ENCODE assay signal across 1 cellular context in the genomic region with DNA sequence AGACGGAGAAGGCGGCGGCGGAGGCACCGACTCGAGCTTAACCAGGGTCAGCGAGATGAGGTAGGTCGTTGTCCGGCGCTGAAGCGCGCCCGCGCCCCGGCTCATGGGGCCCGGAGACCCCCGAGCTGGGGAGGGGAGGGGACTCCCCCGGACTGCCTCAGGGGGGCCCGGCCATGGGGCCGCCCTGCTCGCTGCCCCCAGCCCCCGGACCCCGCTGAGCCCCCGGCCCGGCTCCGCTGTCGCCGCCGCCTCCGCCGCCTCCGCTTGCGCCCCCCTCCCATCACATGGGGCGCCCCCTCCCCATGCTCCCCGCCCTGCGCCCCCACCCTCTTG.
TF ChIP-seq lines count a peak whose summit lies in the region.

No MANE protein-coding gene starts in this region.

TF ChIP-seq in HepG2, 621 proteins besides CTCF, POLR2A, EP300 and RAD21:
- no peak for TF ChIP-seq IRX3 (CRISPR knock-in tag; IDR thresholded peaks at IDR 0.05; ENCODE audit: borderline replicate concordance, low read depth)
- TF ChIP-seq RAD51 (IDR thresholded peaks at IDR 0.05; ENCODE audit: borderline replicate concordance) = no peak
- TF ChIP-seq ZNF615 (CRISPR knock-in tag; IDR thresholded peaks at IDR 0.05; ENCODE audit: borderline replicate concordance) = no peak
- TF ChIP-seq, protein P1, sequence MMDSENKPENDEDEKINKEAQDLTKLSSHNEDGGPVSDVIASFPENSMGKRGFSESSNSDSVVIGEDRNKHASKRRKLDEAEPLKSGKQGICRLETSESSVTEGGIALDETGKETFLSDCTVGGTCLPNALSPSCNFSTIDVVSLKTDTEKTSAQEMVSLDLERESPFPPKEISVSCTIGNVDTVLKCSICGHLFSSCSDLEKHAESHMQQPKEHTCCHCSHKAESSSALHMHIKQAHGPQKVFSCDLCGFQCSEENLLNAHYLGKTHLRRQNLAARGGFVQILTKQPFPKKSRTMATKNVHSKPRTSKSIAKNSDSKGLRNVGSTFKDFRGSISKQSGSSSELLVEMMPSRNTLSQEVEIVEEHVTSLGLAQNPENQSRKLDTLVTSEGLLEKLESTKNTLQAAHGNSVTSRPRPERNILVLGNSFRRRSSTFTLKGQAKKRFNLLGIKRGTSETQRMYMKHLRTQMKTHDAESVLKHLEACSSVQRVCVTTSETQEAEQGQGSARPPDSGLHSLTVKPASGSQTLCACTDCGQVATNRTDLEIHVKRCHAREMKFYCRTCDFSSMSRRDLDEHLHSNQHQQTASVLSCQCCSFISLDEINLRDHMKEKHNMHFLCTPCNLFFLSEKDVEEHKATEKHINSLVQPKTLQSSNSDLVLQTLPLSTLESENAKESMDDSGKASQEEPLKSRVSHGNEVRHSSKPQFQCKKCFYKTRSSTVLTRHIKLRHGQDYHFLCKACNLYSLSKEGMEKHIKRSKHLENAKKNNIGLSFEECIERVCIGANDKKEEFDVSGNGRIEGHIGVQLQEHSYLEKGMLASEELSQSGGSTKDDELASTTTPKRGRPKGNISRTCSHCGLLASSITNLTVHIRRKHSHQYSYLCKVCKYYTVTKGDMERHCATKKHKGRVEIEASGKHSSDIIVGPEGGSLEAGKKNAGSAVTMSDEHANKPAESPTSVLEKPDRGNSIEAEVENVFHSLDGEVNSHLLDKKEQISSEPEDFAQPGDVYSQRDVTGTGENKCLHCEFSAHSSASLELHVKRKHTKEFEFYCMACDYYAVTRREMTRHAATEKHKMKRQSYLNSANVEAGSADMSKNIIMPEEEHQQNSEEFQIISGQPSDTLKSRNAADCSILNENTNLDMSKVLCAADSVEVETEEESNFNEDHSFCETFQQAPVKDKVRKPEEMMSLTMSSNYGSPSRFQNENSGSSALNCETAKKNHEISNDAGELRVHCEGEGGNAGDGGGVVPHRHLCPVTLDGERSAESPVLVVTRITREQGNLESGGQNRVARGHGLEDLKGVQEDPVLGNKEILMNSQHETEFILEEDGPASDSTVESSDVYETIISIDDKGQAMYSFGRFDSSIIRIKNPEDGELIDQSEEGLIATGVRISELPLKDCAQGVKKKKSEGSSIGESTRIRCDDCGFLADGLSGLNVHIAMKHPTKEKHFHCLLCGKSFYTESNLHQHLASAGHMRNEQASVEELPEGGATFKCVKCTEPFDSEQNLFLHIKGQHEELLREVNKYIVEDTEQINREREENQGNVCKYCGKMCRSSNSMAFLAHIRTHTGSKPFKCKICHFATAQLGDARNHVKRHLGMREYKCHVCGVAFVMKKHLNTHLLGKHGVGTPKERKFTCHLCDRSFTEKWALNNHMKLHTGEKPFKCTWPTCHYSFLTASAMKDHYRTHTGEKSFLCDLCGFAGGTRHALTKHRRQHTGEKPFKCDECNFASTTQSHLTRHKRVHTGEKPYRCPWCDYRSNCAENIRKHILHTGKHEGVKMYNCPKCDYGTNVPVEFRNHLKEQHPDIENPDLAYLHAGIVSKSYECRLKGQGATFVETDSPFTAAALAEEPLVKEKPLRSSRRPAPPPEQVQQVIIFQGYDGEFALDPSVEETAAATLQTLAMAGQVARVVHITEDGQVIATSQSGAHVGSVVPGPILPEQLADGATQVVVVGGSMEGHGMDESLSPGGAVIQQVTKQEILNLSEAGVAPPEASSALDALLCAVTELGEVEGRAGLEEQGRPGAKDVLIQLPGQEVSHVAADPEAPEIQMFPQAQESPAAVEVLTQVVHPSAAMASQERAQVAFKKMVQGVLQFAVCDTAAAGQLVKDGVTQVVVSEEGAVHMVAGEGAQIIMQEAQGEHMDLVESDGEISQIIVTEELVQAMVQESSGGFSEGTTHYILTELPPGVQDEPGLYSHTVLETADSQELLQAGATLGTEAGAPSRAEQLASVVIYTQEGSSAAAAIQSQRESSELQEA (CRISPR knock-in tag; IDR thresholded peaks at IDR 0.05; ENCODE audit: not compliant biosample characterization) = no peak
- no peak for TF ChIP-seq RFXAP (CRISPR knock-in tag; IDR thresholded peaks at IDR 0.05; ENCODE audit: borderline replicate concordance)
